In genomic region chr1:155835548-155835947, GRCh38 we compare ENCODE assay signal across 13 cellular contexts.
"Had no signal": no experiment of that assay in that cellular context is flagged by ENCODE, and none has a peak within 500 bp of the region (broad histone marks: within the 10 kb centered on the region; RNA-seq: fewer than 3 reads in every experiment).

No MANE protein-coding gene starts in this region.

- ATAC-seq: activated CD4-positive, CD25-positive, alpha-beta regulatory T cell treated with anti-CD3 and anti-CD28 coated beads, Interleukin-2, amount 50 U/mL, for 24 hours; left ventricle myocardium superior; sciatic nerve had no signal

- H3K27ac Mint-ChIP-seq: activated naive CD4-positive, alpha-beta T cell treated with anti-CD3 and anti-CD28 coated beads, Interleukin-2, amount 10 ng/mL, durations not matched to agents 7 days and 5 days had no signal

- H3K9me3 Mint-ChIP-seq: activated naive CD4-positive, alpha-beta T cell treated with anti-CD3 and anti-CD28 coated beads, Interleukin-2, amount 10 ng/mL, durations not matched to agents 7 days and 5 days; natural killer cell had no signal

- H3K36me3 Mint-ChIP-seq: natural killer cell had no signal

- H3K4me3 Mint-ChIP-seq: activated naive CD4-positive, alpha-beta T cell treated with anti-CD3 and anti-CD28 coated beads, Interleukin-2, amount 10 ng/mL, durations not matched to agents 7 days and 5 days had no signal

- DNase-seq: activated CD4-positive, alpha-beta T cell treated with anti-CD3 and anti-CD28 coated beads, Interleukin-2, amount 50 U/mL, for 4 hours; activated CD8-positive, alpha-beta memory T cell treated with anti-CD3 and anti-CD28 coated beads, Interleukin-2, amount 10 ng/mL, durations not matched to agents 7 days and 5 days; activated T-cell treated with anti-CD3 and anti-CD28 coated beads, Interleukin-2, amount 50 U/mL, for 1 hour; foreskin fibroblast; hypothalamus; left ventricle myocardium superior; mesenchymal stem cell; natural killer cell had no signal

- H3K27ac ChIP-seq: adrenal gland, thoracic aorta had no signal

- H3K9me3 ChIP-seq: adrenal gland, thoracic aorta had no signal

- H3K36me3 ChIP-seq: adrenal gland, thoracic aorta had no signal

- H3K27me3 Mint-ChIP-seq: activated CD8-positive, alpha-beta memory T cell treated with anti-CD3 and anti-CD28 coated beads, Interleukin-2, amount 10 ng/mL, durations not matched to agents 7 days and 5 days; activated naive CD4-positive, alpha-beta T cell treated with anti-CD3 and anti-CD28 coated beads, Interleukin-2, amount 10 ng/mL, durations not matched to agents 7 days and 5 days had no signal

- H3K4me3 ChIP-seq: adrenal gland, thoracic aorta had no signal

- H3K27me3 ChIP-seq: adrenal gland had no signal
